In genomic region chrX:94051926-94052325, GRCh38 we compare ENCODE assay signal across 1 cellular context.
A peak's percentile ranks its signal among the peaks of the same experiment; 100 is the strongest.
TF ChIP-seq lines count a peak whose summit lies in the region.

No MANE protein-coding gene starts in this region.

TF ChIP-seq in GM23338, 12 proteins besides CTCF, POLR2A, EP300 and RAD21 (continued from another document):
- TF ChIP-seq ZNF462 (CRISPR knock-in tag; IDR thresholded peaks at IDR 0.05): no peak
- TF ChIP-seq NANOG (IDR thresholded peaks at IDR 0.05; ENCODE audit: borderline replicate concordance): peak; percentile 58
- TF ChIP-seq EZH2 (IDR thresholded peaks at IDR 0.05; ENCODE audit: low read depth, unreplicated experiment): no peak
- no peak for TF ChIP-seq ZNF331 (CRISPR knock-in tag; IDR thresholded peaks at IDR 0.05; ENCODE audit: low read depth)
